In the genomic region with DNA sequence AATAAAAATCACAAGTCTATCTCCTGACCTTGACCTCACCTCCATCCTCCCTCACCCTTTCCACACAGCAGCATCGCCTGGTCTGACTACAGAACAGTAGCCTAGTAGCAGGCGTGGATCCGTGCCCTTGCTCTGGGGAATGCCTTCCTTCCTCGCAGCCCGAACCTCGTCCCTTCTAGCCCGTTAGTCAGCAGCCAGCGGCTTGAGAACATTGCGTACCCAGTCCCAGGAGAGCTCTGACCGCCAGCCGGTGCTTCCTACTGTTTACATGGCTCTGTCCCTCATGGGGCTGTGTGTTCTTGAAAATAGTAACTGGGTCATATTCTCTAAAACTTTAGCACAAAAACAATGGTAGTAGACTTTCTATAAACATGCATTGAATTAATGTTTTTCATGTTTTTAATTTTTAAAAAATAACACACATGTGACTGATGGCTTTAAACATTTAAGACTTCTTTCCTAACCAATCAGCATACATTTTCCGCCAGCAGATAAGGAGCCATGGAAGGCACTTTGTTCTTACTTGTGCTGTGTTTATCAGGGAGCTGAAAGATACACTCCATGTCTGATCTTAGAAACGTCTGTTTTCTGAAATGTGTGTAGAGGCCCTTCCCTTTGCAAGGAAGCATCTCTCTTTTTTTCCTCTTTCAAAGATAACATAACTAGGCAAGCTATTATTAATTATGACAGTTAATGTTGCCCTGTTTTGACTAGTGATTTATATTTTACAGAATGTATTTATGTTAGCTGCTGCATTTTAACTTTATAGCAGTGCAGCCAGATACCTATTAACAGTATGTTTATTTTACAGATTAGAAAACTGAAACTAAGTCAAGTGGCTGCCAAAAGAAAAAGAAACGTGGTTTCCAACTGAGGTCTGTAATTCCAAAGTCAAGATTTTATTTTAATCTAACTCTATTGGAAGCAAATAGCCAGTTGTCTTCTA, we compare ENCODE assay signal across 12 cellular contexts.
DNase-seq lines count a peak whose midpoint lies in the region; ATAC-seq, FAIRE-seq and TF ChIP-seq lines count a peak whose summit lies in the region.
"Had no signal": no experiment of that assay in that cellular context is flagged by ENCODE, and none has a peak within 500 bp of the region (broad histone marks: within the 10 kb centered on the region; RNA-seq: fewer than 3 reads in every experiment).

No MANE protein-coding gene starts in this region.

- TF ChIP-seq POLR2A in GM12878 (IDR thresholded peaks at IDR 0.05; ENCODE audit: low read depth, low read length) (no peak), prostate gland (IDR thresholded peaks at IDR 0.05) (no peak)

- no peak overlapping the region for H3K27ac Mint-ChIP-seq in activated CD8-positive, alpha-beta T cell treated with anti-CD3 and anti-CD28 coated beads for 36 hours
- H3K27ac Mint-ChIP-seq: T-helper 17 cell had no signal

- peak; percentile 22 for DNase-seq in AG08396 (ENCODE audit: low spot score)
- DNase-seq in GM12878 (ENCODE audit: low read depth, low spot score): no peak
- DNase-seq in left cardiac atrium: peak; percentile 93
- DNase-seq in prostate gland (ENCODE audit: low spot score): peak; percentile 53
- no peak for DNase-seq in NCI-H524 (lab: John Stamatoyannopoulos, UW)
- DNase-seq in GM19238 (ENCODE audit: insufficient read length, low spot score): no peak
- no peak for DNase-seq in activated CD8-positive, alpha-beta T cell treated with anti-CD3 and anti-CD28 coated beads for 36 hours
- no peak for DNase-seq in NCI-H1105 (lab: John Stamatoyannopoulos, UW)
- DNase-seq: GOT3; stimulated activated naive CD8-positive, alpha-beta T cell treated with anti-CD3 and anti-CD28 coated beads, Interleukin-15, Interleukin-2, amounts not matched to agents 100 U/mL and 50 U/mL, for 24 hours; T-helper 17 cell had no signal

- H3K4me1 Mint-ChIP-seq in activated CD8-positive, alpha-beta T cell treated with anti-CD3 and anti-CD28 coated beads for 36 hours (ENCODE audit: low read depth): no peaks in the 10 kb centered on the region
- H3K4me1 Mint-ChIP-seq: T-helper 17 cell had no signal

- no TSS peak for BruUV-seq in GM12878 (replicated peaks; lab: Mats Ljungman, UMichigan)

- H3K36me3 ChIP-seq in GM12878 (ENCODE audit: control insufficient read depth in 2 of 2, insufficient read depth in 2 of 2, low read length in 1 of 2) (no peaks in the 10 kb centered on the region), prostate gland (no peaks in the 10 kb centered on the region)

- SMC1A ChIA-PET in GM12878 (lab: Charles Lee; ENCODE audit: uncharacterized antibody, unreplicated experiment): interaction anchor here (0.7 to 1.1 kb wide), 4 partner anchors 9 to 84 kb away, joined by 3 read pairs; no protein-coding TSS in a partner anchor

- ATAC-seq in GM12878: no peak; the same call in 2 of the 3 replicates
- ATAC-seq in left cardiac atrium: peak; percentile 96
- ATAC-seq in activated CD8-positive, alpha-beta T cell treated with anti-CD3 and anti-CD28 coated beads for 36 hours: no peak
- ATAC-seq: stimulated activated naive CD8-positive, alpha-beta T cell treated with anti-CD3 and anti-CD28 coated beads, Interleukin-15, Interleukin-2, amounts not matched to agents 100 U/mL and 50 U/mL, for 24 hours; T-helper 17 cell had no signal

- intact Hi-C loops in GM12878 (cut with micrococcal nuclease; ENCODE audit: unreplicated experiment): no loop called here
- intact Hi-C loops in left cardiac atrium (cut with DNase I): loop anchor here in 1 of 2 donors (5.0 kb wide), 1 partner anchor 328 kb away; no protein-coding TSS in a partner anchor
- intact Hi-C loops in prostate gland (cut with DNase I): loop anchor here (2.0 to 10.0 kb wide), 5 partner anchors 47 to 679 kb away; a partner anchor contains a TSS
- intact Hi-C loops in activated CD8-positive, alpha-beta T cell treated with anti-CD3 and anti-CD28 coated beads for 36 hours (cut with micrococcal nuclease): no loop called here

- H3K9ac ChIP-seq in GM12878 (ENCODE audit: control insufficient read depth, insufficient read depth, low read length): no peak overlapping the region

- H3K27ac ChIP-seq in GM12878 (ENCODE audit: control insufficient read depth, insufficient read depth) (no peak overlapping the region), prostate gland (peak overlapping the region; percentile 28 to 33)

- in situ Hi-C loops in GM12878 (cut with MboI): no loop called here

- TF ChIP-seq RAD21 in GM12878 (IDR thresholded peaks at IDR 0.05; ENCODE audit: insufficient read depth, low read depth, low read length): no peak

- 27% methylated on average over 14 of the region's 14 CpGs for WGBS in GM12878 (ENCODE audit: insufficient coverage, insufficient replicate concordance, low lambda C conversion rate, missing lambda C conversion rate)
- 46% methylated on average over 14 of the region's 14 CpGs for WGBS in prostate gland

- no peak for TF ChIP-seq EP300 in GM12878 (IDR thresholded peaks at IDR 0.05; ENCODE audit: borderline replicate concordance in 1 of 2, control insufficient read depth in 1 of 2, low read depth in 2 of 2, low read length in 2 of 2)

- H3K27me3 ChIP-seq in GM12878 (replicated peaks in 1 of 2; ENCODE audit: control insufficient read depth in 2 of 2, insufficient read depth in 2 of 2, low read length in 1 of 2) (no peaks in the 10 kb centered on the region), prostate gland (replicated peaks; ENCODE audit: insufficient read depth) (no peaks in the 10 kb centered on the region)

- H3K4me3 ChIP-seq in GM12878 (no peak overlapping the region), prostate gland (no peak overlapping the region)

- H2AFZ ChIP-seq in GM12878 (ENCODE audit: control insufficient read depth, low read depth, low read length): no peak overlapping the region

- no peaks in the 10 kb centered on the region for H3K79me2 ChIP-seq in GM12878 (ENCODE audit: control insufficient read depth, insufficient read depth, low read length)

- no peaks in the 10 kb centered on the region for H3K9me3 Mint-ChIP-seq in activated CD8-positive, alpha-beta T cell treated with anti-CD3 and anti-CD28 coated beads for 36 hours

- H3K27me3 Mint-ChIP-seq in activated CD8-positive, alpha-beta T cell treated with anti-CD3 and anti-CD28 coated beads for 36 hours: no peaks in the 10 kb centered on the region
- H3K27me3 Mint-ChIP-seq: T-helper 17 cell had no signal

- no peaks in the 10 kb centered on the region for H3K4me1 ChIP-seq in GM12878 (ENCODE audit: control insufficient read depth, insufficient read depth, low read length)
- H3K4me1 ChIP-seq in prostate gland (replicated peaks): no peaks in the 10 kb centered on the region

- no peaks in the 10 kb centered on the region for H3K36me3 Mint-ChIP-seq in activated CD8-positive, alpha-beta T cell treated with anti-CD3 and anti-CD28 coated beads for 36 hours (ENCODE audit: low read depth)

- H3K4me3 Mint-ChIP-seq in activated CD8-positive, alpha-beta T cell treated with anti-CD3 and anti-CD28 coated beads for 36 hours: no peak overlapping the region
- H3K4me3 Mint-ChIP-seq: T-helper 17 cell had no signal

- CTCF ChIA-PET in GM12878 (lab: Yijun Ruan, JAX): interaction anchor here (1.0 kb wide), 1 partner anchor 84 kb away, joined by 3 read pairs; no protein-coding TSS in a partner anchor
- CTCF ChIA-PET in activated CD8-positive, alpha-beta T cell treated with anti-CD3 and anti-CD28 coated beads for 36 hours (lab: Charles Lee): no interaction called here

- no peak for TF ChIP-seq CTCF in GM12878 (IDR thresholded peaks at IDR 0.05 in 2 of 3, conservative IDR thresholded peaks at IDR 0.05 in 1 of 3; ENCODE audit: control insufficient read depth in 2 of 3, extremely low read depth in 1 of 3, insufficient read depth in 1 of 3, low read depth in 3 of 3, low read length in 3 of 3)
- no peak for TF ChIP-seq CTCF in prostate gland (IDR thresholded peaks at IDR 0.05)
- TF ChIP-seq CTCF in activated CD8-positive, alpha-beta T cell treated with anti-CD3 and anti-CD28 coated beads for 36 hours (IDR thresholded peaks at IDR 0.05): no peak

- H3K4me2 ChIP-seq in GM12878 (ENCODE audit: control insufficient read depth, insufficient read depth): no peak overlapping the region

- FAIRE-seq in GM12878 (lab: Jason Lieb, UNC): no peak
- FAIRE-seq: frontal cortex had no signal

- H3K9me3 ChIP-seq in GM12878 (replicated peaks; ENCODE audit: control insufficient read depth, insufficient read depth, low read length) (no peaks in the 10 kb centered on the region), prostate gland (no peaks in the 10 kb centered on the region)

- no peaks in the 10 kb centered on the region for H4K20me1 ChIP-seq in GM12878 (ENCODE audit: control insufficient read depth, insufficient read depth)

- POLR2A ChIA-PET in GM12878 (lab: Charles Lee): no interaction called here
- POLR2A ChIA-PET in activated CD8-positive, alpha-beta T cell treated with anti-CD3 and anti-CD28 coated beads for 36 hours (lab: Charles Lee): no interaction called here

- RAD21 ChIA-PET in GM12878 (lab: Charles Lee; ENCODE audit: unreplicated experiment): no interaction called here

TF ChIP-seq in GM12878, 131 proteins besides CTCF, POLR2A, EP300 and RAD21:
- TF ChIP-seq NR2F1 (conservative IDR thresholded peaks at IDR 0.05) (0 out of 2 replicates have a peak, but pooled peaks have one; percentile 16), KLF5 (IDR thresholded peaks at IDR 0.05; ENCODE audit: partially characterized antibody) (no peak)

Comparison
In these comparisons a context has a peak if more than half of its experiments do, and no peak if none do; other contexts are left out.
1. DNase-seq: peak in AG08396 (single experiment), left cardiac atrium (single experiment) and prostate gland (single experiment); none in GM12878 (single experiment), NCI-H524 (0 of 2), GM19238 (single experiment), activated CD8-positive, alpha-beta T cell treated with anti-CD3 and anti-CD28 coated beads for 36 hours (single experiment) and NCI-H1105 (single experiment).
2. ATAC-seq: peak in left cardiac atrium (2 of 2); none in GM12878 (single experiment) and activated CD8-positive, alpha-beta T cell treated with anti-CD3 and anti-CD28 coated beads for 36 hours (single experiment).